25 cellular contexts compared by ENCODE assay signal in genomic region chr6:166771701-166772100, GRCh38.
"Had no signal": no experiment of that assay in that cellular context is flagged by ENCODE, and none has a peak within 500 bp of the region (broad histone marks: within the 10 kb centered on the region; RNA-seq: fewer than 3 reads in every experiment).

No MANE protein-coding gene starts in this region.

- H3K27ac ChIP-seq: breast epithelium, epithelial cell of prostate, esophagus squamous epithelium, pancreas, psoas muscle, suprapubic skin, tibial artery, VCaP had no signal

- H3K9me3 Mint-ChIP-seq: activated CD4-positive, alpha-beta memory T cell treated with anti-CD3 and anti-CD28 coated beads for 36 hours; activated naive CD4-positive, alpha-beta T cell treated with anti-CD3 and anti-CD28 coated beads, Interleukin-2, amount 50 U/mL, for 72 hours; activated T-helper 1 cell treated with anti-CD3 and anti-CD28 coated beads, Interleukin-12 subunit alpha, Interleukin-12 subunit beta, Interleukin-2, Interleukin-4 antibody, amounts not matched to agents 30 ng/mL and 10 ng/mL and 1 ng/mL, durations not matched to agents 14 hours and 24 hours and 36 hours; nephron; T-helper 1 cell treated with Interleukin-12 subunit alpha and Interleukin-12 subunit beta and Interleukin-4 antibody, amounts not matched to agents 30 μg/mL and 1 μg/mL, for 36 hours had no signal

- H3K9me3 ChIP-seq: breast epithelium, esophagus squamous epithelium, left lung, pancreas, psoas muscle, SK-N-SH, suprapubic skin, tibial artery had no signal

- H3K4me3 ChIP-seq: breast epithelium, esophagus squamous epithelium, left lung, pancreas, psoas muscle, suprapubic skin, tibial artery had no signal

- H3K4me1 ChIP-seq: breast epithelium, pancreas, psoas muscle, suprapubic skin, tibial artery had no signal

- H3K27ac Mint-ChIP-seq: activated CD4-positive, alpha-beta memory T cell treated with anti-CD3 and anti-CD28 coated beads for 36 hours; activated naive CD4-positive, alpha-beta T cell treated with anti-CD3 and anti-CD28 coated beads, Interleukin-2, amount 50 U/mL, for 72 hours; activated T-helper 1 cell treated with anti-CD3 and anti-CD28 coated beads, Interleukin-12 subunit alpha, Interleukin-12 subunit beta, Interleukin-2, Interleukin-4 antibody, amounts not matched to agents 30 ng/mL and 10 ng/mL and 1 ng/mL, durations not matched to agents 14 hours and 24 hours and 36 hours; nephron; T-helper 1 cell treated with Interleukin-12 subunit alpha and Interleukin-12 subunit beta and Interleukin-4 antibody, amounts not matched to agents 30 μg/mL and 1 μg/mL, for 36 hours had no signal

- H3K36me3 ChIP-seq: breast epithelium, esophagus squamous epithelium, left lung, pancreas, suprapubic skin, tibial artery had no signal

- H3K36me3 Mint-ChIP-seq: activated CD4-positive, alpha-beta memory T cell treated with anti-CD3 and anti-CD28 coated beads for 36 hours; activated naive CD4-positive, alpha-beta T cell treated with anti-CD3 and anti-CD28 coated beads, Interleukin-2, amount 50 U/mL, for 72 hours had no signal

- H3K4me3 Mint-ChIP-seq: activated CD4-positive, alpha-beta memory T cell treated with anti-CD3 and anti-CD28 coated beads for 36 hours; activated T-helper 1 cell treated with anti-CD3 and anti-CD28 coated beads, Interleukin-12 subunit alpha, Interleukin-12 subunit beta, Interleukin-2, Interleukin-4 antibody, amounts not matched to agents 30 ng/mL and 10 ng/mL and 1 ng/mL, durations not matched to agents 14 hours and 24 hours and 36 hours; nephron; T-helper 1 cell treated with Interleukin-12 subunit alpha and Interleukin-12 subunit beta and Interleukin-4 antibody, amounts not matched to agents 30 μg/mL and 1 μg/mL, for 36 hours had no signal

- DNase-seq: activated CD4-positive, alpha-beta memory T cell treated with anti-CD3 and anti-CD28 coated beads for 36 hours; activated CD4-positive, alpha-beta T cell treated with anti-CD3 and anti-CD28 coated beads for 48 hours; activated T-cell treated with anti-CD3 and anti-CD28 coated beads, Interleukin-2, amount 50 U/mL, for 1 hour; central memory CD4-positive, alpha-beta T cell; esophagus squamous epithelium; foreskin melanocyte; left lung; mammary epithelial cell; pancreas; psoas muscle; SK-N-SH; stimulated activated CD4-positive, alpha-beta T cell treated with anti-CD3 and anti-CD28 coated beads, Interleukin-15, amount 100 ng/mL, for 24 hours; stimulated activated CD4-positive, alpha-beta T cell treated with anti-CD3 and anti-CD28 coated beads, Interleukin-2, amount 100 ng/mL, for 24 hours; stimulated activated naive CD4-positive, alpha-beta T cell; SW 1271; T-helper 9 cell; tibial artery had no signal

- H3K27me3 ChIP-seq: pancreas had no signal

- H3K4me1 Mint-ChIP-seq: nephron had no signal

- H3K27me3 Mint-ChIP-seq: activated CD4-positive, alpha-beta memory T cell treated with anti-CD3 and anti-CD28 coated beads for 36 hours had no signal

- ATAC-seq: activated naive CD4-positive, alpha-beta T cell treated with anti-CD3 and anti-CD28 coated beads, Interleukin-2, amount 50 U/mL, for 72 hours; left lung; pancreas; psoas muscle had no signal
